In genomic region chr2:131363172-131363571, GRCh38 we compare ENCODE assay signal across 11 cellular contexts. TPM values are rescaled to one million over a fixed set of nuclear protein-coding genes. Genes with fewer than 3 reads are reported as not detected.
DNase-seq lines count a peak whose midpoint lies in the region; ATAC-seq, FAIRE-seq and TF ChIP-seq lines count a peak whose summit lies in the region.
"Not testable (repeated sequence)": the region's sequence is repeated elsewhere in the genome, so short reads cannot be mapped to it uniquely, and the experiment has no call there.
"Had no signal": no experiment of that assay in that cellular context is flagged by ENCODE, and none has a peak within 500 bp of the region (broad histone marks: within the 10 kb centered on the region; RNA-seq: fewer than 3 reads in every experiment).

No MANE protein-coding gene starts in this region.

- not testable (repeated sequence) for H3K9ac ChIP-seq in H1 (replicated peaks in 1 of 4; ENCODE audit: extremely low read depth in 1 of 4, low read depth in 3 of 4, low read length in 3 of 4)

- not testable (repeated sequence) for H4K91ac ChIP-seq in H1 (replicated peaks; ENCODE audit: insufficient read length, low read length)

- peak; percentile 86 for ATAC-seq in left colon

- H3K36me3 Mint-ChIP-seq in activated naive CD4-positive, alpha-beta T cell treated with anti-CD3 and anti-CD28 coated beads for 36 hours (ENCODE audit: low read depth); neural crest cell (ENCODE audit: low read depth); stimulated activated naive CD8-positive, alpha-beta T cell treated with anti-CD3 and anti-CD28 coated beads, Interleukin-15, Interleukin-2, amounts not matched to agents 100 ng/mL and 50 ng/mL, for 24 hours (ENCODE audit: low read depth): not testable (repeated sequence)

- peak overlapping the region; percentile 58 to 69 for H3K4me2 ChIP-seq in H1 (ENCODE audit: insufficient read depth in 1 of 2, low read depth in 2 of 2, low read length in 2 of 2)

- H3K4me3 Mint-ChIP-seq in activated naive CD4-positive, alpha-beta T cell treated with anti-CD3 and anti-CD28 coated beads for 36 hours, result peak overlapping the region; percentile 41
- peak overlapping the region; percentile 39 for H3K4me3 Mint-ChIP-seq in neural crest cell
- peak overlapping the region; percentile 50 for H3K4me3 Mint-ChIP-seq in stimulated activated naive CD8-positive, alpha-beta T cell treated with anti-CD3 and anti-CD28 coated beads, Interleukin-15, Interleukin-2, amounts not matched to agents 100 ng/mL and 50 ng/mL, for 24 hours

- not testable (repeated sequence) for TF ChIP-seq EP300 in H1 (IDR thresholded peaks at IDR 0.05; ENCODE audit: borderline replicate concordance in 1 of 2, low read depth in 2 of 2, low read length in 2 of 2)

- H3K4me3 ChIP-seq in H1 (ENCODE audit: extremely low read depth in 1 of 4, insufficient read depth in 2 of 4, low read depth in 3 of 4, low read length in 4 of 4), result peak overlapping the region in 2 of 4 experiments; percentile 37 to 40; a peak in 2 of 8 replicates

- not testable (repeated sequence) for H2BK15ac ChIP-seq in H1 (ENCODE audit: low read length)

- not testable (repeated sequence) for H2BK5ac ChIP-seq in H1 (ENCODE audit: low read depth, low read length)

- TF ChIP-seq RAD21 in H1 (IDR thresholded peaks at IDR 0.05 in 1 of 2, conservative IDR thresholded peaks at IDR 0.05 in 1 of 2; ENCODE audit: low read depth in 2 of 2, low read length in 2 of 2), result not testable (repeated sequence)

- H3K14ac ChIP-seq in H1 (ENCODE audit: insufficient read length), result not testable (repeated sequence)

- peak; percentile 55 for FAIRE-seq in H1 (lab: Jason Lieb, UNC)

- H3K36me3 ChIP-seq in H1 (ENCODE audit: control insufficient read depth in 2 of 4, insufficient read depth in 4 of 4, low read length in 3 of 4), result not testable (repeated sequence)

- H3K56ac ChIP-seq in H1 (replicated peaks; ENCODE audit: insufficient read length, low read depth, low read length), result not testable (repeated sequence)

- not testable (repeated sequence) for H4K8ac ChIP-seq in H1 (ENCODE audit: extremely low read depth, insufficient read depth, low read length)

- H3K27ac ChIP-seq in H1 (ENCODE audit: low read depth, low read length), result not testable (repeated sequence)

- H2BK120ac ChIP-seq in H1 (replicated peaks; ENCODE audit: low read depth, low read length), result not testable (repeated sequence)

- not testable (repeated sequence) for H4K20me1 ChIP-seq in H1 (replicated peaks in 1 of 2; ENCODE audit: control insufficient read depth in 1 of 2, insufficient read depth in 2 of 2, low read length in 2 of 2)

- not testable (repeated sequence) for H3K79me1 ChIP-seq in H1 (ENCODE audit: low read depth, low read length)

- H3K4ac ChIP-seq in H1 (replicated peaks; ENCODE audit: insufficient read length, low read depth, low read length), result not testable (repeated sequence)

- H3K27ac Mint-ChIP-seq in activated naive CD4-positive, alpha-beta T cell treated with anti-CD3 and anti-CD28 coated beads for 36 hours; neural crest cell (ENCODE audit: unreplicated experiment); stimulated activated naive CD8-positive, alpha-beta T cell treated with anti-CD3 and anti-CD28 coated beads, Interleukin-15, Interleukin-2, amounts not matched to agents 100 ng/mL and 50 ng/mL, for 24 hours: not testable (repeated sequence)

- H3K4me1 Mint-ChIP-seq in activated naive CD4-positive, alpha-beta T cell treated with anti-CD3 and anti-CD28 coated beads for 36 hours (ENCODE audit: low read depth); neural crest cell; stimulated activated naive CD8-positive, alpha-beta T cell treated with anti-CD3 and anti-CD28 coated beads, Interleukin-15, Interleukin-2, amounts not matched to agents 100 ng/mL and 50 ng/mL, for 24 hours (ENCODE audit: low read depth): not testable (repeated sequence)

- not testable (repeated sequence) for H2BK12ac ChIP-seq in H1 (ENCODE audit: low read depth, low read length)

- H3K9me3 Mint-ChIP-seq in activated naive CD4-positive, alpha-beta T cell treated with anti-CD3 and anti-CD28 coated beads for 36 hours; neural crest cell; stimulated activated naive CD8-positive, alpha-beta T cell treated with anti-CD3 and anti-CD28 coated beads, Interleukin-15, Interleukin-2, amounts not matched to agents 100 ng/mL and 50 ng/mL, for 24 hours: not testable (repeated sequence)

- TF ChIP-seq CTCF in H1 (IDR thresholded peaks at IDR 0.05; ENCODE audit: control extremely low read depth in 1 of 3, insufficient read depth in 1 of 3, low read depth in 1 of 3, low read length in 3 of 3); neural crest cell (conservative IDR thresholded peaks at IDR 0.05): not testable (repeated sequence)

- H3K9me3 ChIP-seq in H1 (ENCODE audit: insufficient read depth in 2 of 2, low read depth in 1 of 2, low read length in 1 of 2), result not testable (repeated sequence)

- H3K79me2 ChIP-seq in H1 (ENCODE audit: control insufficient read depth in 1 of 2, insufficient read depth in 2 of 2, low read length in 2 of 2), result not testable (repeated sequence)

- H4K5ac ChIP-seq in H1 (ENCODE audit: insufficient read length, low read depth, low read length), result not testable (repeated sequence)

- H3K18ac ChIP-seq in H1 (ENCODE audit: extremely low read depth, low read length), result not testable (repeated sequence)

- POLR2A ChIA-PET in H1 (lab: Charles Lee; ENCODE audit: partially characterized antibody), result not testable (repeated sequence)

- not testable (repeated sequence) for H2AFZ ChIP-seq in H1 (ENCODE audit: low read length)

- peaks cover 0 to 10% (median 3%) of the 10 kb centered on the region in 4 experiments; a peak in 5 of 7 replicates for H3K27me3 ChIP-seq in H1 (replicated peaks in 1 of 4; ENCODE audit: control insufficient read depth in 3 of 4, extremely low read depth in 1 of 4, insufficient read depth in 3 of 4, low read length in 3 of 4)

- peaks cover 37% of the 10 kb centered on the region for H3K27me3 Mint-ChIP-seq in activated naive CD4-positive, alpha-beta T cell treated with anti-CD3 and anti-CD28 coated beads for 36 hours (ENCODE audit: low read depth)
- H3K27me3 Mint-ChIP-seq in neural crest cell (ENCODE audit: low read depth), result peaks cover 73% of the 10 kb centered on the region
- H3K27me3 Mint-ChIP-seq in stimulated activated naive CD8-positive, alpha-beta T cell treated with anti-CD3 and anti-CD28 coated beads, Interleukin-15, Interleukin-2, amounts not matched to agents 100 ng/mL and 50 ng/mL, for 24 hours, result peaks cover 59% of the 10 kb centered on the region

- CTCF ChIA-PET in activated naive CD4-positive, alpha-beta T cell treated with anti-CD3 and anti-CD28 coated beads for 36 hours (lab: Charles Lee); H1 (lab: Charles Lee; ENCODE audit: partially characterized antibody): not testable (repeated sequence)

- H2AK5ac ChIP-seq in H1 (ENCODE audit: low read depth, low read length), result not testable (repeated sequence)

- not testable (repeated sequence) for TF ChIP-seq POLR2A in H1 (IDR thresholded peaks at IDR 0.05; ENCODE audit: control extremely low read depth in 1 of 2, low read depth in 2 of 2, low read length in 2 of 2)

- H3K4me1 ChIP-seq in H1 (replicated peaks in 1 of 4; ENCODE audit: control insufficient read depth in 3 of 4, insufficient read depth in 4 of 4, low read length in 3 of 4), result not testable (repeated sequence)

- not testable (repeated sequence) for H2BK20ac ChIP-seq in H1 (ENCODE audit: low read length)

- WGBS in H1 (ENCODE audit: extremely low coverage in 1 of 2, insufficient coverage in 1 of 2, insufficient read length in 1 of 2, insufficient replicate concordance in 2 of 2, low coverage in 1 of 2, low lambda C conversion rate in 2 of 2, missing lambda C conversion rate in 1 of 2), 2 experiments, result 14% methylated on average over 1 of the region's 14 CpGs; no CpG with 5 or more reads in 1 of the 2 experiments

- peak; percentile 28 for DNase-seq in DMS53 (lab: John Stamatoyannopoulos, UW)
- DNase-seq in LoVo (ENCODE audit: low spot score), result peak; percentile 27
- DNase-seq in SW480 (ENCODE audit: low spot score), result peak; percentile 38
- DNase-seq in activated naive CD4-positive, alpha-beta T cell treated with anti-CD3 and anti-CD28 coated beads for 36 hours; H1 (ENCODE audit: low read depth in 1 of 2, low spot score in 2 of 2); left colon; neural crest cell (ENCODE audit: low read depth, low spot score): not testable (repeated sequence)

- intact Hi-C loops in activated naive CD4-positive, alpha-beta T cell treated with anti-CD3 and anti-CD28 coated beads for 36 hours (cut with micrococcal nuclease); left colon (cut with DNase I, micrococcal nuclease): not testable (repeated sequence)

- H3K23ac ChIP-seq in H1 (ENCODE audit: insufficient read length), result not testable (repeated sequence)

- H3K23me2 ChIP-seq in H1 (ENCODE audit: low read depth, low read length), result not testable (repeated sequence)

TF ChIP-seq in H1, 55 proteins besides CTCF, POLR2A, EP300 and RAD21:
- peak; percentile 33; the same call in 1 of the 2 replicates for TF ChIP-seq SUZ12 (IDR thresholded peaks at IDR 0.05; ENCODE audit: low read length)
- peak; percentile 42 for TF ChIP-seq EZH2 (IDR thresholded peaks at IDR 0.05; ENCODE audit: low read depth, low read length, severe bottlenecking)

RNA-seq across cellular contexts. Expression of gene RAB6D, which starts 0.8 kb away (rescaled TPM):
- total RNA-seq in activated naive CD4-positive, alpha-beta T cell treated with anti-CD3 and anti-CD28 coated beads for 36 hours, result not detected
- 0.17 and 0.22 TPM in 2 replicates for total RNA-seq in H1 (2021; fragmentation: NEBNext Ultra II Directional; extraction: Animal tissue kit (Norgen Biotek cat#: 25700))
- polyA plus RNA-seq in H1 (2011; rRNA removed), result 0.05 and 0.06 TPM in 2 replicates
- 0.05 TPM for polyA plus RNA-seq in H1 (2011; cell fraction: cytosol; rRNA removed)
- not detected for polyA plus RNA-seq in H1 (2011; cell fraction: nucleus; rRNA removed)
- 0.05 to 0.10 TPM in 2 of 4 replicates, not detected in the others for polyA plus RNA-seq in H1 (2012, experiment 1 of 2)
- polyA plus RNA-seq in H1 (2012, experiment 2 of 2), result not detected
- 0.02 TPM for polyA plus RNA-seq in H1 (2013, experiment 1 of 2)
- polyA plus RNA-seq in H1 (2013, experiment 2 of 2), result 0.02 TPM
- polyA minus RNA-seq in H1 (2011; rRNA and poly(A)+ RNA removed), result 0.07 and 0.13 TPM in 2 replicates
- polyA minus RNA-seq in H1 (2011; cell fraction: cytosol; rRNA and poly(A)+ RNA removed), result not detected
- not detected for polyA minus RNA-seq in H1 (2011; cell fraction: nucleus; rRNA and poly(A)+ RNA removed)
- total RNA-seq in left colon, result 1 to 10 TPM; 2.9 to 4.0 TPM
- total RNA-seq in neural crest cell, result 0.42 and 0.52 TPM in 2 replicates
- total RNA-seq: gastroesophageal sphincter, LHCN-M2, lower lobe of right lung had no signal
